ENCODE assay signal across 11 cellular contexts in the genomic region with DNA sequence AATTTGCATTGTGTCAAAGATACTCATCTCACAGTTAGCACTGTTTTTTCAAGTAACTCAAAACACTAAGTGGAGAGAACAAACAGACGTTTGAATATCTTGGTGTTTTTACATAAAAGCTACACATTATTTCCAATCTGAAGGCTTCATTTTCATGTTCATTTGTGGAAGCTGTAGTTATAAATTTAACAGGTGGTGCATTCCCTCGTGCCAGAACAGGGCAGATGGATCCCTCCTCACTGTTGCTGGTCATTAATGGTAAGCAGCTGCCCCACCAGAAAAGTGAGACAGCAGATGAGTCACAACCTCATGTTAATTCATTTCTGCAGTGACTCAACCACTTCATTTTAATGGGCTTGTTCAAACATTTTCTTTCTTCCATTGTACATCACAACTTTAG.
DNase-seq lines count a peak whose midpoint lies in the region; ATAC-seq, FAIRE-seq and TF ChIP-seq lines count a peak whose summit lies in the region.
"Had no signal": no experiment of that assay in that cellular context is flagged by ENCODE, and none has a peak within 500 bp of the region (broad histone marks: within the 10 kb centered on the region; RNA-seq: fewer than 3 reads in every experiment).

No MANE protein-coding gene starts in this region.

- H3K4me3 ChIP-seq in fibroblast of villous mesenchyme (ENCODE audit: low read depth, low read length) = no peak overlapping the region
- H3K4me3 ChIP-seq: BLaER1 treated with 17β-estradiol and CSF1 and Interleukin-3, amounts not matched to agents 10 nM and 100 nM had no signal

- no peak for ATAC-seq in GM18870 (IDR thresholded peaks at IDR 0.05; ENCODE audit: unreplicated experiment)
- ATAC-seq: activated CD8-positive, alpha-beta T cell treated with anti-CD3 and anti-CD28 coated beads, Interleukin-2, amount 10 ng/mL, durations not matched to agents 7 days and 5 days had no signal

- no peak for FAIRE-seq in urothelium cell line (lab: Jason Lieb, UNC)

- DNase-seq in NCI-H82 (lab: John Stamatoyannopoulos, UW) (peak; percentile 69), NCI-H82 treated with DMSO at 0.1 percent for 48 hours (lab: John Stamatoyannopoulos, UW; ENCODE audit: unreplicated experiment) (no peak), RKO (ENCODE audit: low spot score) (peak; percentile 77), fibroblast of villous mesenchyme (ENCODE audit: low read depth) (peak; percentile 89), urothelium cell line (ENCODE audit: low spot score) (peak; percentile 54), germinal center (ENCODE audit: low spot score) (no peak), NCI-H1930 (lab: John Stamatoyannopoulos, UW) (no peak)
- DNase-seq: activated CD8-positive, alpha-beta T cell treated with anti-CD3 and anti-CD28 coated beads, Interleukin-2, amount 10 ng/mL, durations not matched to agents 7 days and 5 days; NK-92 treated with Interleukin-12 subunit alpha and Interleukin-12 subunit beta, amount 100 ng/mL, for 24 hours had no signal

- no peak for TF ChIP-seq CTCF in fibroblast of villous mesenchyme (IDR thresholded peaks at IDR 0.05; ENCODE audit: insufficient read depth, low read depth, low read length)

Comparison
In these comparisons a context has a peak if more than half of its experiments do, and no peak if none do; other contexts are left out.
1. DNase-seq: peak in NCI-H82 (single experiment), RKO (single experiment), fibroblast of villous mesenchyme (single experiment) and urothelium cell line (single experiment); none in NCI-H82 treated with DMSO at 0.1 percent for 48 hours (single experiment), germinal center (single experiment) and NCI-H1930 (0 of 2).